In genomic region chrX:953879-954482, GRCh38 we compare ENCODE assay signal across 31 cellular contexts.
"Had no signal": no experiment of that assay in that cellular context is flagged by ENCODE, and none has a peak within 500 bp of the region (broad histone marks: within the 10 kb centered on the region; RNA-seq: fewer than 3 reads in every experiment).

No MANE protein-coding gene starts in this region.

- H3K27ac ChIP-seq: neutrophil, ovary, parathyroid adenoma, psoas muscle, right lobe of liver, sigmoid colon, stomach, thoracic aorta, thyroid gland, tibial nerve, upper lobe of left lung, uterus had no signal

- H3K27me3 ChIP-seq: ovary, right lobe of liver, stomach, thyroid gland, tibial nerve, upper lobe of left lung, uterus had no signal

- H3K27ac Mint-ChIP-seq: naive B cell; naive thymus-derived CD8-positive, alpha-beta T cell; natural killer cell treated with Interleukin-12 subunit alpha and Interleukin-12 subunit beta and Interleukin-15 and Interleukin-18, amount 100 ng/mL, for 72 hours; nephron progenitor cell; progenitor cell of endocrine pancreas; stimulated activated effector memory CD8-positive, alpha-beta T cell treated with anti-CD3 and anti-CD28 coated beads, Interleukin-12 subunit alpha, Interleukin-12 subunit beta, amount 100 ng/mL, for 72 hours; stimulated activated naive B cell treated with anti-CD40 and anti-IgM and Interleukin-4, amounts not matched to agents 10 μg/mL and 1 μg/mL and 100 μg/mL, for 72 hours; stimulated activated naive CD8-positive, alpha-beta T cell treated with anti-CD3 and anti-CD28 coated beads, Interleukin-15, Interleukin-2, amounts not matched to agents 100 ng/mL and 50 ng/mL, for 24 hours had no signal

- H3K36me3 Mint-ChIP-seq: naive B cell; naive thymus-derived CD8-positive, alpha-beta T cell; natural killer cell treated with Interleukin-12 subunit alpha and Interleukin-12 subunit beta and Interleukin-15 and Interleukin-18, amount 100 ng/mL, for 72 hours; stimulated activated naive B cell treated with anti-CD40 and anti-IgM and Interleukin-4, amounts not matched to agents 10 μg/mL and 1 μg/mL and 100 μg/mL, for 72 hours had no signal

- H3K4me3 Mint-ChIP-seq: naive B cell; naive thymus-derived CD8-positive, alpha-beta T cell; natural killer cell treated with Interleukin-12 subunit alpha and Interleukin-12 subunit beta and Interleukin-15 and Interleukin-18, amount 100 ng/mL, for 72 hours; nephron progenitor cell; neural crest cell; stimulated activated effector memory CD8-positive, alpha-beta T cell treated with anti-CD3 and anti-CD28 coated beads, Interleukin-12 subunit alpha, Interleukin-12 subunit beta, amount 100 ng/mL, for 72 hours; stimulated activated naive B cell treated with anti-CD40 and anti-IgM and Interleukin-4, amounts not matched to agents 10 μg/mL and 1 μg/mL and 100 μg/mL, for 72 hours; stimulated activated naive CD8-positive, alpha-beta T cell treated with anti-CD3 and anti-CD28 coated beads, Interleukin-15, Interleukin-2, amounts not matched to agents 100 ng/mL and 50 ng/mL, for 24 hours had no signal

- DNase-seq: naive B cell; naive thymus-derived CD8-positive, alpha-beta T cell; nephron progenitor cell; nucleus accumbens; ovary; posterior cingulate gyrus; psoas muscle; right cardiac atrium; right lobe of liver; sigmoid colon; small intestine; stimulated activated CD4-positive, alpha-beta T cell treated with anti-CD3 and anti-CD28 coated beads, Interleukin-15, amount 100 ng/mL, for 24 hours; stimulated activated CD4-positive, alpha-beta T cell treated with anti-CD3 and anti-CD28 coated beads, Interleukin-2, amount 100 ng/mL, for 24 hours; stimulated activated CD4-positive, alpha-beta T cell treated with anti-CD3 and anti-CD28 coated beads, Interleukin-2, amount 100 ng/mL, for 48 hours; stimulated activated CD4-positive, alpha-beta T cell treated with anti-CD3 and anti-CD28 coated beads, Interleukin-4, amount 100 ng/mL, for 24 hours; stimulated activated naive B cell treated with anti-CD40 and anti-IgM and Interleukin-4, amounts not matched to agents 10 μg/mL and 1 μg/mL and 100 μg/mL, for 72 hours; stimulated activated naive CD4-positive, alpha-beta T cell treated with Interleukin-2 at 50 U/mL for 16 hours; stomach; thyroid gland; trophoblast cell; upper lobe of left lung; uterus had no signal

- H3K9me3 ChIP-seq: neutrophil, ovary, psoas muscle, right lobe of liver, thoracic aorta, thyroid gland, upper lobe of left lung, uterus had no signal

- FAIRE-seq: small intestine had no signal

- H3K9me3 Mint-ChIP-seq: natural killer cell treated with Interleukin-12 subunit alpha and Interleukin-12 subunit beta and Interleukin-15 and Interleukin-18, amount 100 ng/mL, for 72 hours; stimulated activated naive B cell treated with anti-CD40 and anti-IgM and Interleukin-4, amounts not matched to agents 10 μg/mL and 1 μg/mL and 100 μg/mL, for 72 hours had no signal

- H3K4me1 Mint-ChIP-seq: naive B cell; neural crest cell; stimulated activated effector memory CD8-positive, alpha-beta T cell treated with anti-CD3 and anti-CD28 coated beads, Interleukin-12 subunit alpha, Interleukin-12 subunit beta, amount 100 ng/mL, for 72 hours; stimulated activated naive B cell treated with anti-CD40 and anti-IgM and Interleukin-4, amounts not matched to agents 10 μg/mL and 1 μg/mL and 100 μg/mL, for 72 hours had no signal

- ATAC-seq: naive thymus-derived CD8-positive, alpha-beta T cell; natural killer cell treated with Interleukin-12 subunit alpha and Interleukin-12 subunit beta and Interleukin-15 and Interleukin-18, amount 100 ng/mL, for 72 hours; psoas muscle; right cardiac atrium; right lobe of liver; stimulated activated effector memory CD8-positive, alpha-beta T cell treated with anti-CD3 and anti-CD28 coated beads, Interleukin-12 subunit alpha, Interleukin-12 subunit beta, amount 100 ng/mL, for 72 hours; stimulated activated naive B cell treated with anti-CD40 and anti-IgM and Interleukin-4, amounts not matched to agents 10 μg/mL and 1 μg/mL and 100 μg/mL, for 72 hours had no signal

- H3K4me1 ChIP-seq: parathyroid adenoma, psoas muscle, right lobe of liver, sigmoid colon, stomach, thyroid gland, tibial nerve, upper lobe of left lung, uterus had no signal

- H3K4me3 ChIP-seq: ovary, psoas muscle, right lobe of liver, sigmoid colon, stomach, thoracic aorta, thyroid gland, tibial nerve, upper lobe of left lung, uterus had no signal

- H3K27me3 Mint-ChIP-seq: stimulated activated naive CD8-positive, alpha-beta T cell treated with anti-CD3 and anti-CD28 coated beads, Interleukin-15, Interleukin-2, amounts not matched to agents 100 ng/mL and 50 ng/mL, for 24 hours had no signal

- H3K36me3 ChIP-seq: neutrophil, ovary, right lobe of liver, sigmoid colon, stomach, thoracic aorta, thyroid gland, tibial nerve, upper lobe of left lung, uterus had no signal

- H3K79me2 ChIP-seq: parathyroid adenoma had no signal

- H2AFZ ChIP-seq: parathyroid adenoma had no signal

- H3K9ac ChIP-seq: parathyroid adenoma had no signal
